ENCODE assay signal across 9 cellular contexts in genomic region chr3:132038198-132038825, GRCh38. TPM values are rescaled to one million over a fixed set of nuclear protein-coding genes. Genes with fewer than 3 reads are reported as not detected.
DNase-seq lines count a peak whose midpoint lies in the region; ATAC-seq lines count a peak whose summit lies in the region.
"Had no signal": no experiment of that assay in that cellular context is flagged by ENCODE, and none has a peak within 500 bp of the region (broad histone marks: within the 10 kb centered on the region; RNA-seq: fewer than 3 reads in every experiment).

No MANE protein-coding gene starts in this region.

- ATAC-seq in activated naive CD4-positive, alpha-beta T cell treated with anti-CD3 and anti-CD28 coated beads, Interleukin-2, amount 50 U/mL, for 72 hours: no peak
- ATAC-seq in activated T-cell treated with anti-CD3 and anti-CD28 coated beads, Interleukin-2, amount 50 U/mL, for 4 hours: no peak

- H3K27me3 Mint-ChIP-seq in activated T-cell treated with anti-CD3 and anti-CD28 coated beads, Interleukin-2, amount 50 U/mL, for 4 hours (ENCODE audit: low read depth): peaks cover 50% of the 10 kb centered on the region
- peaks cover 3 to 37% (median 15%) of the 10 kb centered on the region in 3 donors for H3K27me3 Mint-ChIP-seq in immature natural killer cell (ENCODE audit: low read depth in 3 of 3)

- DNase-seq in DMS153 (lab: John Stamatoyannopoulos, UW) (peak; percentile 41), KBM-7 (peak; percentile 30), SHP77 treated with DMSO at 0.1 percent for 48 hours (lab: John Stamatoyannopoulos, UW) (peak; percentile 18), iris pigment epithelial cell (ENCODE audit: low read depth) (peak; percentile 27), immature natural killer cell (no peak)
- DNase-seq in activated naive CD4-positive, alpha-beta T cell treated with anti-CD3 and anti-CD28 coated beads, Interleukin-2, amount 50 U/mL, for 72 hours (ENCODE audit: low spot score in 2 of 2): no peak
- DNase-seq in effector CD8-positive, alpha-beta T cell (lab: John Stamatoyannopoulos, UW): no peak
- DNase-seq in activated T-cell treated with anti-CD3 and anti-CD28 coated beads, Interleukin-2, amount 50 U/mL, for 4 hours: no peak

- H3K36me3 Mint-ChIP-seq in activated naive CD4-positive, alpha-beta T cell treated with anti-CD3 and anti-CD28 coated beads, Interleukin-2, amount 50 U/mL, for 72 hours: peaks cover 6 to 12% of the 10 kb centered on the region in 2 donors
- H3K36me3 Mint-ChIP-seq in activated T-cell treated with anti-CD3 and anti-CD28 coated beads, Interleukin-2, amount 50 U/mL, for 4 hours (ENCODE audit: insufficient read depth): no peaks in the 10 kb centered on the region
- peaks cover 0 to 3% (median 3%) of the 10 kb centered on the region in 3 donors for H3K36me3 Mint-ChIP-seq in immature natural killer cell
- H3K36me3 Mint-ChIP-seq: memory B cell had no signal

- no peak overlapping the region for H3K27ac Mint-ChIP-seq in activated naive CD4-positive, alpha-beta T cell treated with anti-CD3 and anti-CD28 coated beads, Interleukin-2, amount 50 U/mL, for 72 hours
- H3K27ac Mint-ChIP-seq in immature natural killer cell: no peak overlapping the region
- H3K27ac Mint-ChIP-seq: memory B cell had no signal

- H3K4me1 Mint-ChIP-seq in activated T-cell treated with anti-CD3 and anti-CD28 coated beads, Interleukin-2, amount 50 U/mL, for 4 hours (ENCODE audit: low read depth): peaks cover 11% of the 10 kb centered on the region
- peaks cover 2 to 7% of the 10 kb centered on the region in 2 donors for H3K4me1 Mint-ChIP-seq in immature natural killer cell

- in situ Hi-C loops in KBM-7 (cut with MboI; ENCODE audit: low pct_unique_long_range_greater_than_20kb, low sequenced_read_pairs): no loop called here

- H3K4me3 Mint-ChIP-seq in activated T-cell treated with anti-CD3 and anti-CD28 coated beads, Interleukin-2, amount 50 U/mL, for 4 hours: no peak overlapping the region
- no peak overlapping the region for H3K4me3 Mint-ChIP-seq in immature natural killer cell
- H3K4me3 Mint-ChIP-seq: memory B cell had no signal

- H3K9me3 Mint-ChIP-seq in activated naive CD4-positive, alpha-beta T cell treated with anti-CD3 and anti-CD28 coated beads, Interleukin-2, amount 50 U/mL, for 72 hours: no peaks in the 10 kb centered on the region
- H3K9me3 Mint-ChIP-seq in activated T-cell treated with anti-CD3 and anti-CD28 coated beads, Interleukin-2, amount 50 U/mL, for 4 hours: no peaks in the 10 kb centered on the region
- H3K9me3 Mint-ChIP-seq in immature natural killer cell: peaks cover 2 to 18% (median 6%) of the 10 kb centered on the region in 6 donors
- H3K9me3 Mint-ChIP-seq: memory B cell had no signal

RNA-seq across cellular contexts. Expression of gene CPNE4, which starts 3.5 kb away (rescaled TPM):
- total RNA-seq in activated naive CD4-positive, alpha-beta T cell treated with anti-CD3 and anti-CD28 coated beads, Interleukin-2, amount 50 U/mL, for 72 hours: under 1 TPM in 1 of 2 donors, not detected in 1; 0.07 TPM
- not detected for total RNA-seq in activated T-cell treated with anti-CD3 and anti-CD28 coated beads, Interleukin-2, amount 50 U/mL, for 4 hours
- polyA plus RNA-seq in immature natural killer cell: not detected

Comparison
In these comparisons a context has a peak if more than half of its experiments do, and no peak if none do; other contexts are left out.
1. DNase-seq: peak in DMS153 (single experiment), KBM-7 (single experiment), SHP77 treated with DMSO at 0.1 percent for 48 hours (single experiment) and iris pigment epithelial cell (single experiment); none in activated naive CD4-positive, alpha-beta T cell treated with anti-CD3 and anti-CD28 coated beads, Interleukin-2, amount 50 U/mL, for 72 hours (0 of 2), effector CD8-positive, alpha-beta T cell (single experiment), activated T-cell treated with anti-CD3 and anti-CD28 coated beads, Interleukin-2, amount 50 U/mL, for 4 hours (single experiment) and immature natural killer cell (0 of 3).